In genomic region chr5:147418613-147419012, GRCh38 we compare ENCODE assay signal across 17 cellular contexts.
"Had no signal": no experiment of that assay in that cellular context is flagged by ENCODE, and none has a peak within 500 bp of the region (broad histone marks: within the 10 kb centered on the region; RNA-seq: fewer than 3 reads in every experiment).

No MANE protein-coding gene starts in this region.

- H3K27me3 ChIP-seq: heart right ventricle, spleen, upper lobe of left lung, vagina had no signal

- H3K4me3 Mint-ChIP-seq: dendritic cell treated with granulocyte-macrophage colony-stimulating factor and Interleukin-4, amounts not matched to agents 40 ng/mL and 50 ng/mL, for 4 days; neural crest cell; stimulated activated memory B cell treated with anti-CD40 and anti-IgM and Interleukin-4, amounts not matched to agents 10 μg/mL and 1 μg/mL and 100 μg/mL, for 72 hours; stimulated activated naive CD8-positive, alpha-beta T cell treated with anti-CD3 and anti-CD28 coated beads, Interleukin-15, Interleukin-2, amounts not matched to agents 100 ng/mL and 50 ng/mL, for 24 hours had no signal

- H3K36me3 Mint-ChIP-seq: naive thymus-derived CD8-positive, alpha-beta T cell; stimulated activated memory B cell treated with anti-CD40 and anti-IgM and Interleukin-4, amounts not matched to agents 10 μg/mL and 1 μg/mL and 100 μg/mL, for 72 hours had no signal

- H3K9me3 ChIP-seq: spleen, upper lobe of left lung, vagina had no signal

- H3K4me1 Mint-ChIP-seq: naive thymus-derived CD8-positive, alpha-beta T cell; stimulated activated memory B cell treated with anti-CD40 and anti-IgM and Interleukin-4, amounts not matched to agents 10 μg/mL and 1 μg/mL and 100 μg/mL, for 72 hours had no signal

- H3K4me1 ChIP-seq: spleen had no signal

- ATAC-seq: heart right ventricle; naive thymus-derived CD8-positive, alpha-beta T cell; right cardiac atrium; stimulated activated memory B cell treated with anti-CD40 and anti-IgM and Interleukin-4, amounts not matched to agents 10 μg/mL and 1 μg/mL and 100 μg/mL, for 72 hours had no signal

- H3K27me3 Mint-ChIP-seq: dendritic cell treated with granulocyte-macrophage colony-stimulating factor and Interleukin-4, amounts not matched to agents 40 ng/mL and 50 ng/mL, for 4 days; stimulated activated memory B cell treated with anti-CD40 and anti-IgM and Interleukin-4, amounts not matched to agents 10 μg/mL and 1 μg/mL and 100 μg/mL, for 72 hours; stimulated activated naive CD8-positive, alpha-beta T cell treated with anti-CD3 and anti-CD28 coated beads, Interleukin-15, Interleukin-2, amounts not matched to agents 100 ng/mL and 50 ng/mL, for 24 hours had no signal

- H3K27ac Mint-ChIP-seq: dendritic cell treated with granulocyte-macrophage colony-stimulating factor and Interleukin-4, amounts not matched to agents 40 ng/mL and 50 ng/mL, for 4 days; naive thymus-derived CD8-positive, alpha-beta T cell; stimulated activated memory B cell treated with anti-CD40 and anti-IgM and Interleukin-4, amounts not matched to agents 10 μg/mL and 1 μg/mL and 100 μg/mL, for 72 hours; stimulated activated naive CD8-positive, alpha-beta T cell treated with anti-CD3 and anti-CD28 coated beads, Interleukin-15, Interleukin-2, amounts not matched to agents 100 ng/mL and 50 ng/mL, for 24 hours had no signal

- H3K4me3 ChIP-seq: heart right ventricle, spleen, upper lobe of left lung, vagina had no signal

- H3K27ac ChIP-seq: spleen, vagina had no signal

- H3K9me3 Mint-ChIP-seq: dendritic cell treated with granulocyte-macrophage colony-stimulating factor and Interleukin-4, amounts not matched to agents 40 ng/mL and 50 ng/mL, for 4 days; stimulated activated memory B cell treated with anti-CD40 and anti-IgM and Interleukin-4, amounts not matched to agents 10 μg/mL and 1 μg/mL and 100 μg/mL, for 72 hours; stimulated activated naive CD8-positive, alpha-beta T cell treated with anti-CD3 and anti-CD28 coated beads, Interleukin-15, Interleukin-2, amounts not matched to agents 100 ng/mL and 50 ng/mL, for 24 hours had no signal

- DNase-seq: heart right ventricle; hypothalamus; kidney glomerular epithelial cell; naive thymus-derived CD8-positive, alpha-beta T cell; posterior cingulate gyrus; spleen; stimulated activated CD4-positive, alpha-beta T cell treated with anti-CD3 and anti-CD28 coated beads, Interleukin-15, amount 100 ng/mL, for 24 hours; stimulated activated CD4-positive, alpha-beta T cell treated with anti-CD3 and anti-CD28 coated beads, Interleukin-1b, Interleukin-23, amount 100 ng/mL, for 48 hours; stimulated activated CD4-positive, alpha-beta T cell treated with anti-CD3 and anti-CD28 coated beads, Interleukin-4, amount 100 ng/mL, for 24 hours; substantia nigra; upper lobe of left lung had no signal
